In the genomic region with DNA sequence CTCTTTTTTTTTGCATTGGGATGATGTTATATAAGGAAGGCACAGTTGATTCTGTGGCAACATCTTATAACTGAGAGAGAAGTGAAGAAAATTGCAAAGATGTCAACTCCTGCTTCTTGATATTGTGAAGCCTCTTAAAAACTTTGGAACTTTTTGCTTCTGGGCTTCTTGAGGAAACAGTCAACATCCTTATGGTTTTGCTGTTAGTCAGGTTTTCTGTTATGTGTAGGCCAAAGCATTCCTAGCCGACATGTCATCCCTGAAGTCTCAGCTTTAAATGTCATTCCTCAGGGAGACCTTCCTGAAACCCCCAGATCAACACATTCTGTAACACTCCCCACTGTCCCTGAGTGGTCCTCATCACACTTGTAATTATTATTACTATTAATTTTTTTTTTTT, we compare ENCODE assay signal across 1 cellular context.
TF ChIP-seq lines count a peak whose summit lies in the region.

No MANE protein-coding gene starts in this region.

TF ChIP-seq in K562, 482 proteins besides CTCF, POLR2A, EP300 and RAD21:
- TF ChIP-seq RBM39 (optimal IDR thresholded peaks at IDR 0.05; ENCODE audit: low read depth, low read length) (no peak), MCM5 (IDR thresholded peaks at IDR 0.05; ENCODE audit: low read depth) (no peak), FOXM1 (IDR thresholded peaks at IDR 0.05; ENCODE audit: low read depth) (no peak), FOXM1 (CRISPR knock-in tag; IDR thresholded peaks at IDR 0.05; ENCODE audit: low read depth) (no peak), IFI16 (CRISPR knock-in tag; IDR thresholded peaks at IDR 0.05) (no peak), FOXA3 (CRISPR knock-in tag; conservative IDR thresholded peaks at IDR 0.05 in 1 of 2, IDR thresholded peaks at IDR 0.05 in 1 of 2) (no peak), HCFC1 (IDR thresholded peaks at IDR 0.05; ENCODE audit: low read depth, low read length) (no peak)
- TF ChIP-seq, protein P1, sequence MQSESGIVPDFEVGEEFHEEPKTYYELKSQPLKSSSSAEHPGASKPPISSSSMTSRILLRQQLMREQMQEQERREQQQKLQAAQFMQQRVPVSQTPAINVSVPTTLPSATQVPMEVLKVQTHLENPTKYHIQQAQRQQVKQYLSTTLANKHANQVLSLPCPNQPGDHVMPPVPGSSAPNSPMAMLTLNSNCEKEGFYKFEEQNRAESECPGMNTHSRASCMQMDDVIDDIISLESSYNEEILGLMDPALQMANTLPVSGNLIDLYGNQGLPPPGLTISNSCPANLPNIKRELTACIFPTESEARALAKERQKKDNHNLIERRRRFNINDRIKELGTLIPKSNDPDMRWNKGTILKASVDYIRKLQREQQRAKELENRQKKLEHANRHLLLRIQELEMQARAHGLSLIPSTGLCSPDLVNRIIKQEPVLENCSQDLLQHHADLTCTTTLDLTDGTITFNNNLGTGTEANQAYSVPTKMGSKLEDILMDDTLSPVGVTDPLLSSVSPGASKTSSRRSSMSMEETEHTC (IDR thresholded peaks at IDR 0.05), result no peak
